Comparison of ENCODE assay signal across 1 cellular context in the genomic region with DNA sequence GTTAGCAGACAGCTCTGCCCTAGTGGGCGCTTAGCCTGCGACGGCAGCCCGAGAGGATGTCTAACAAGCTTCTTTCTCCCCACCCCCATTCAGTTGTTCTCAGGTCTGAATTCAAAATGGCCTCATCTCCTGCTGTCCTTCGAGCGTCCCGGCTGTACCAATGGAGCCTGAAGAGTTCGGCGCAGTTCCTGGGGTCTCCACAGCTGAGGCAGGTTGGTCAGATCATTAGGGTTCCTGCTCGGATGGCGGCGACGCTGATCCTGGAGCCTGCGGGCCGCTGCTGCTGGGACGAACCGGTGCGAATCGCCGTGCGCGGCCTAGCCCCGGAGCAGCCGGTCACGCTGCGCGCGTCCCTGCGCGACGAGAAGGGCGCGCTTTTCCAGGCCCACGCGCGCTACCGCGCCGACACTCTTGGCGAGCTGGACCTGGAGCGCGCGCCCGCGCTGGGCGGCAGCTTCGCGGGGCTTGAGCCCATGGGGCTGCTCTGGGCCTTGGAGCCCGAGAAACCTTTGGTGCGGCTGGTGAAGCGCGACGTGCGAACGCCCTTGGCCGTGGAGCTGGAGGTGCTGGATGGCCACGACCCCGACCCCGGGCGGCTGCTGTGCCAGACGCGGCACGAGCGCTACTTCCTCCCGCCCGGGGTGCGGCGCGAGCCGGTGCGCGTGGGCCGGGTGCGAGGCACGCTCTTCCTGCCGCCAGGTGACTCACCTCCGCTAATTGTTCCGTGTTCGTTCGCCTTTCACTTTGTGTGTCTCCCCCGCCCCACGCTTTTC.
A peak's percentile ranks its signal among the peaks of the same experiment; 100 is the strongest.
TF ChIP-seq lines count a peak whose summit lies in the region.

A gene with protein sequence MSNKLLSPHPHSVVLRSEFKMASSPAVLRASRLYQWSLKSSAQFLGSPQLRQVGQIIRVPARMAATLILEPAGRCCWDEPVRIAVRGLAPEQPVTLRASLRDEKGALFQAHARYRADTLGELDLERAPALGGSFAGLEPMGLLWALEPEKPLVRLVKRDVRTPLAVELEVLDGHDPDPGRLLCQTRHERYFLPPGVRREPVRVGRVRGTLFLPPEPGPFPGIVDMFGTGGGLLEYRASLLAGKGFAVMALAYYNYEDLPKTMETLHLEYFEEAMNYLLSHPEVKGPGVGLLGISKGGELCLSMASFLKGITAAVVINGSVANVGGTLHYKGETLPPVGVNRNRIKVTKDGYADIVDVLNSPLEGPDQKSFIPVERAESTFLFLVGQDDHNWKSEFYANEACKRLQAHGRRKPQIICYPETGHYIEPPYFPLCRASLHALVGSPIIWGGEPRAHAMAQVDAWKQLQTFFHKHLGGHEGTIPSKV (plus strand): TSS at position 29 of the 773 bp plus-strand sequence. CDS start 28 bp downstream, at position 57.

TF ChIP-seq in HepG2, 621 proteins besides CTCF, POLR2A, EP300 and RAD21 (continued from another document and continues in another):
- TF ChIP-seq, protein P1, sequence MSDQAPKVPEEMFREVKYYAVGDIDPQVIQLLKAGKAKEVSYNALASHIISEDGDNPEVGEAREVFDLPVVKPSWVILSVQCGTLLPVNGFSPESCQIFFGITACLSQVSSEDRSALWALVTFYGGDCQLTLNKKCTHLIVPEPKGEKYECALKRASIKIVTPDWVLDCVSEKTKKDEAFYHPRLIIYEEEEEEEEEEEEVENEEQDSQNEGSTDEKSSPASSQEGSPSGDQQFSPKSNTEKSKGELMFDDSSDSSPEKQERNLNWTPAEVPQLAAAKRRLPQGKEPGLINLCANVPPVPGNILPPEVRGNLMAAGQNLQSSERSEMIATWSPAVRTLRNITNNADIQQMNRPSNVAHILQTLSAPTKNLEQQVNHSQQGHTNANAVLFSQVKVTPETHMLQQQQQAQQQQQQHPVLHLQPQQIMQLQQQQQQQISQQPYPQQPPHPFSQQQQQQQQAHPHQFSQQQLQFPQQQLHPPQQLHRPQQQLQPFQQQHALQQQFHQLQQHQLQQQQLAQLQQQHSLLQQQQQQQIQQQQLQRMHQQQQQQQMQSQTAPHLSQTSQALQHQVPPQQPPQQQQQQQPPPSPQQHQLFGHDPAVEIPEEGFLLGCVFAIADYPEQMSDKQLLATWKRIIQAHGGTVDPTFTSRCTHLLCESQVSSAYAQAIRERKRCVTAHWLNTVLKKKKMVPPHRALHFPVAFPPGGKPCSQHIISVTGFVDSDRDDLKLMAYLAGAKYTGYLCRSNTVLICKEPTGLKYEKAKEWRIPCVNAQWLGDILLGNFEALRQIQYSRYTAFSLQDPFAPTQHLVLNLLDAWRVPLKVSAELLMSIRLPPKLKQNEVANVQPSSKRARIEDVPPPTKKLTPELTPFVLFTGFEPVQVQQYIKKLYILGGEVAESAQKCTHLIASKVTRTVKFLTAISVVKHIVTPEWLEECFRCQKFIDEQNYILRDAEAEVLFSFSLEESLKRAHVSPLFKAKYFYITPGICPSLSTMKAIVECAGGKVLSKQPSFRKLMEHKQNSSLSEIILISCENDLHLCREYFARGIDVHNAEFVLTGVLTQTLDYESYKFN (CRISPR knock-in tag; conservative IDR thresholded peaks at IDR 0.05): peak; percentile 76
- TF ChIP-seq, protein P2, sequence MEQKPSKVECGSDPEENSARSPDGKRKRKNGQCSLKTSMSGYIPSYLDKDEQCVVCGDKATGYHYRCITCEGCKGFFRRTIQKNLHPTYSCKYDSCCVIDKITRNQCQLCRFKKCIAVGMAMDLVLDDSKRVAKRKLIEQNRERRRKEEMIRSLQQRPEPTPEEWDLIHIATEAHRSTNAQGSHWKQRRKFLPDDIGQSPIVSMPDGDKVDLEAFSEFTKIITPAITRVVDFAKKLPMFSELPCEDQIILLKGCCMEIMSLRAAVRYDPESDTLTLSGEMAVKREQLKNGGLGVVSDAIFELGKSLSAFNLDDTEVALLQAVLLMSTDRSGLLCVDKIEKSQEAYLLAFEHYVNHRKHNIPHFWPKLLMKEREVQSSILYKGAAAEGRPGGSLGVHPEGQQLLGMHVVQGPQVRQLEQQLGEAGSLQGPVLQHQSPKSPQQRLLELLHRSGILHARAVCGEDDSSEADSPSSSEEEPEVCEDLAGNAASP (CRISPR knock-in tag; IDR thresholded peaks at IDR 0.05; ENCODE audit: borderline replicate concordance): peak; percentile 29
- TF ChIP-seq ETV6 (CRISPR knock-in tag; conservative IDR thresholded peaks at IDR 0.05): peak; percentile 29; the same call in 1 of the 2 replicates
- TF ChIP-seq, protein P3, sequence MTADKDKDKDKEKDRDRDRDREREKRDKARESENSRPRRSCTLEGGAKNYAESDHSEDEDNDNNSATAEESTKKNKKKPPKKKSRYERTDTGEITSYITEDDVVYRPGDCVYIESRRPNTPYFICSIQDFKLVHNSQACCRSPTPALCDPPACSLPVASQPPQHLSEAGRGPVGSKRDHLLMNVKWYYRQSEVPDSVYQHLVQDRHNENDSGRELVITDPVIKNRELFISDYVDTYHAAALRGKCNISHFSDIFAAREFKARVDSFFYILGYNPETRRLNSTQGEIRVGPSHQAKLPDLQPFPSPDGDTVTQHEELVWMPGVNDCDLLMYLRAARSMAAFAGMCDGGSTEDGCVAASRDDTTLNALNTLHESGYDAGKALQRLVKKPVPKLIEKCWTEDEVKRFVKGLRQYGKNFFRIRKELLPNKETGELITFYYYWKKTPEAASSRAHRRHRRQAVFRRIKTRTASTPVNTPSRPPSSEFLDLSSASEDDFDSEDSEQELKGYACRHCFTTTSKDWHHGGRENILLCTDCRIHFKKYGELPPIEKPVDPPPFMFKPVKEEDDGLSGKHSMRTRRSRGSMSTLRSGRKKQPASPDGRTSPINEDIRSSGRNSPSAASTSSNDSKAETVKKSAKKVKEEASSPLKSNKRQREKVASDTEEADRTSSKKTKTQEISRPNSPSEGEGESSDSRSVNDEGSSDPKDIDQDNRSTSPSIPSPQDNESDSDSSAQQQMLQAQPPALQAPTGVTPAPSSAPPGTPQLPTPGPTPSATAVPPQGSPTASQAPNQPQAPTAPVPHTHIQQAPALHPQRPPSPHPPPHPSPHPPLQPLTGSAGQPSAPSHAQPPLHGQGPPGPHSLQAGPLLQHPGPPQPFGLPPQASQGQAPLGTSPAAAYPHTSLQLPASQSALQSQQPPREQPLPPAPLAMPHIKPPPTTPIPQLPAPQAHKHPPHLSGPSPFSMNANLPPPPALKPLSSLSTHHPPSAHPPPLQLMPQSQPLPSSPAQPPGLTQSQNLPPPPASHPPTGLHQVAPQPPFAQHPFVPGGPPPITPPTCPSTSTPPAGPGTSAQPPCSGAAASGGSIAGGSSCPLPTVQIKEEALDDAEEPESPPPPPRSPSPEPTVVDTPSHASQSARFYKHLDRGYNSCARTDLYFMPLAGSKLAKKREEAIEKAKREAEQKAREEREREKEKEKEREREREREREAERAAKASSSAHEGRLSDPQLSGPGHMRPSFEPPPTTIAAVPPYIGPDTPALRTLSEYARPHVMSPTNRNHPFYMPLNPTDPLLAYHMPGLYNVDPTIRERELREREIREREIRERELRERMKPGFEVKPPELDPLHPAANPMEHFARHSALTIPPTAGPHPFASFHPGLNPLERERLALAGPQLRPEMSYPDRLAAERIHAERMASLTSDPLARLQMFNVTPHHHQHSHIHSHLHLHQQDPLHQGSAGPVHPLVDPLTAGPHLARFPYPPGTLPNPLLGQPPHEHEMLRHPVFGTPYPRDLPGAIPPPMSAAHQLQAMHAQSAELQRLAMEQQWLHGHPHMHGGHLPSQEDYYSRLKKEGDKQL (CRISPR knock-in tag; IDR thresholded peaks at IDR 0.05; ENCODE audit: low read depth): peak; percentile 55; the same call in 1 of the 2 replicates
- peak; percentile 54 for TF ChIP-seq HOXA3 (CRISPR knock-in tag; IDR thresholded peaks at IDR 0.05)
- TF ChIP-seq, protein P4, sequence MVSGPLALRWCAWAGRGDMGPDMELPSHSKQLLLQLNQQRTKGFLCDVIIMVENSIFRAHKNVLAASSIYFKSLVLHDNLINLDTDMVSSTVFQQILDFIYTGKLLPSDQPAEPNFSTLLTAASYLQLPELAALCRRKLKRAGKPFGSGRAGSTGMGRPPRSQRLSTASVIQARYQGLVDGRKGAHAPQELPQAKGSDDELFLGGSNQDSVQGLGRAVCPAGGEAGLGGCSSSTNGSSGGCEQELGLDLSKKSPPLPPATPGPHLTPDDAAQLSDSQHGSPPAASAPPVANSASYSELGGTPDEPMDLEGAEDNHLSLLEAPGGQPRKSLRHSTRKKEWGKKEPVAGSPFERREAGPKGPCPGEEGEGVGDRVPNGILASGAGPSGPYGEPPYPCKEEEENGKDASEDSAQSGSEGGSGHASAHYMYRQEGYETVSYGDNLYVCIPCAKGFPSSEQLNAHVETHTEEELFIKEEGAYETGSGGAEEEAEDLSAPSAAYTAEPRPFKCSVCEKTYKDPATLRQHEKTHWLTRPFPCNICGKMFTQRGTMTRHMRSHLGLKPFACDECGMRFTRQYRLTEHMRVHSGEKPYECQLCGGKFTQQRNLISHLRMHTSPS (CRISPR knock-in tag; IDR thresholded peaks at IDR 0.05; ENCODE audit: low read depth): 0 out of 2 replicates have a peak, but pooled peaks have one; percentile 20
- TF ChIP-seq, protein P5, sequence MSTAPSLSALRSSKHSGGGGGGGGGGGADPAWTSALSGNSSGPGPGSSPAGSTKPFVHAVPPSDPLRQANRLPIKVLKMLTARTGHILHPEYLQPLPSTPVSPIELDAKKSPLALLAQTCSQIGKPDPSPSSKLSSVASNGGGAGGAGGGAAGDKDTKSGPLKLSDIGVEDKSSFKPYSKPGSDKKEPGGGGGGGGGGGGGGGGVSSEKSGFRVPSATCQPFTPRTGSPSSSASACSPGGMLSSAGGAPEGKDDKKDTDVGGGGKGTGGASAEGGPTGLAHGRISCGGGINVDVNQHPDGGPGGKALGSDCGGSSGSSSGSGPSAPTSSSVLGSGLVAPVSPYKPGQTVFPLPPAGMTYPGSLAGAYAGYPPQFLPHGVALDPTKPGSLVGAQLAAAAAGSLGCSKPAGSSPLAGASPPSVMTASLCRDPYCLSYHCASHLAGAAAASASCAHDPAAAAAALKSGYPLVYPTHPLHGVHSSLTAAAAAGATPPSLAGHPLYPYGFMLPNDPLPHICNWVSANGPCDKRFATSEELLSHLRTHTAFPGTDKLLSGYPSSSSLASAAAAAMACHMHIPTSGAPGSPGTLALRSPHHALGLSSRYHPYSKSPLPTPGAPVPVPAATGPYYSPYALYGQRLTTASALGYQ (CRISPR knock-in tag; IDR thresholded peaks at IDR 0.05): 0 out of 2 replicates have a peak, but pooled peaks have one; percentile 14
- peak; percentile 77 for TF ChIP-seq ETV5 (CRISPR knock-in tag; IDR thresholded peaks at IDR 0.05; ENCODE audit: borderline replicate concordance)
- peak; percentile 87 for TF ChIP-seq ZNF563 (CRISPR knock-in tag; IDR thresholded peaks at IDR 0.05)
- peak; percentile 45; the same call in 1 of the 2 replicates for TF ChIP-seq GFI1 (CRISPR knock-in tag; IDR thresholded peaks at IDR 0.05; ENCODE audit: borderline replicate concordance)
- TF ChIP-seq, protein P6, sequence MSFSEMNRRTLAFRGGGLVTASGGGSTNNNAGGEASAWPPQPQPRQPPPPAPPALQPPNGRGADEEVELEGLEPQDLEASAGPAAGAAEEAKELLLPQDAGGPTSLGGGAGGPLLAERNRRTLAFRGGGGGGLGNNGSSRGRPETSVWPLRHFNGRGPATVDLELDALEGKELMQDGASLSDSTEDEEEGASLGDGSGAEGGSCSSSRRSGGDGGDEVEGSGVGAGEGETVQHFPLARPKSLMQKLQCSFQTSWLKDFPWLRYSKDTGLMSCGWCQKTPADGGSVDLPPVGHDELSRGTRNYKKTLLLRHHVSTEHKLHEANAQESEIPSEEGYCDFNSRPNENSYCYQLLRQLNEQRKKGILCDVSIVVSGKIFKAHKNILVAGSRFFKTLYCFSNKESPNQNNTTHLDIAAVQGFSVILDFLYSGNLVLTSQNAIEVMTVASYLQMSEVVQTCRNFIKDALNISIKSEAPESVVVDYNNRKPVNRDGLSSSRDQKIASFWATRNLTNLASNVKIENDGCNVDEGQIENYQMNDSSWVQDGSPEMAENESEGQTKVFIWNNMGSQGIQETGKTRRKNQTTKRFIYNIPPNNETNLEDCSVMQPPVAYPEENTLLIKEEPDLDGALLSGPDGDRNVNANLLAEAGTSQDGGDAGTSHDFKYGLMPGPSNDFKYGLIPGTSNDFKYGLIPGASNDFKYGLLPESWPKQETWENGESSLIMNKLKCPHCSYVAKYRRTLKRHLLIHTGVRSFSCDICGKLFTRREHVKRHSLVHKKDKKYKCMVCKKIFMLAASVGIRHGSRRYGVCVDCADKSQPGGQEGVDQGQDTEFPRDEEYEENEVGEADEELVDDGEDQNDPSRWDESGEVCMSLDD (CRISPR knock-in tag; IDR thresholded peaks at IDR 0.05; ENCODE audit: borderline replicate concordance): 0 out of 2 replicates have a peak, but pooled peaks have one; percentile 35
- TF ChIP-seq, protein P7, sequence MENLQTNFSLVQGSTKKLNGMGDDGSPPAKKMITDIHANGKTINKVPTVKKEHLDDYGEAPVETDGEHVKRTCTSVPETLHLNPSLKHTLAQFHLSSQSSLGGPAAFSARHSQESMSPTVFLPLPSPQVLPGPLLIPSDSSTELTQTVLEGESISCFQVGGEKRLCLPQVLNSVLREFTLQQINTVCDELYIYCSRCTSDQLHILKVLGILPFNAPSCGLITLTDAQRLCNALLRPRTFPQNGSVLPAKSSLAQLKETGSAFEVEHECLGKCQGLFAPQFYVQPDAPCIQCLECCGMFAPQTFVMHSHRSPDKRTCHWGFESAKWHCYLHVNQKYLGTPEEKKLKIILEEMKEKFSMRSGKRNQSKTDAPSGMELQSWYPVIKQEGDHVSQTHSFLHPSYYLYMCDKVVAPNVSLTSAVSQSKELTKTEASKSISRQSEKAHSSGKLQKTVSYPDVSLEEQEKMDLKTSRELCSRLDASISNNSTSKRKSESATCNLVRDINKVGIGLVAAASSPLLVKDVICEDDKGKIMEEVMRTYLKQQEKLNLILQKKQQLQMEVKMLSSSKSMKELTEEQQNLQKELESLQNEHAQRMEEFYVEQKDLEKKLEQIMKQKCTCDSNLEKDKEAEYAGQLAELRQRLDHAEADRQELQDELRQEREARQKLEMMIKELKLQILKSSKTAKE (CRISPR knock-in tag; IDR thresholded peaks at IDR 0.05; ENCODE audit: borderline replicate concordance): peak; percentile 61
- 0 out of 2 replicates have a peak, but pooled peaks have one; percentile 80 for TF ChIP-seq ZNF891 (CRISPR knock-in tag; IDR thresholded peaks at IDR 0.05)
- peak; percentile 46; the same call in 1 of the 2 replicates for TF ChIP-seq ZZZ3 (CRISPR knock-in tag; IDR thresholded peaks at IDR 0.05; ENCODE audit: borderline replicate concordance)
- TF ChIP-seq, protein P8, sequence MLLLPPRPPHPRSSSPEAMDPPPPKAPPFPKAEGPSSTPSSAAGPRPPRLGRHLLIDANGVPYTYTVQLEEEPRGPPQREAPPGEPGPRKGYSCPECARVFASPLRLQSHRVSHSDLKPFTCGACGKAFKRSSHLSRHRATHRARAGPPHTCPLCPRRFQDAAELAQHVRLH (CRISPR knock-in tag; IDR thresholded peaks at IDR 0.05; ENCODE audit: borderline replicate concordance, low read depth): peak; percentile 42; the same call in 1 of the 2 replicates
- TF ChIP-seq ZNF343 (CRISPR knock-in tag; IDR thresholded peaks at IDR 0.05): peak; percentile 42; the same call in 1 of the 2 replicates
- TF ChIP-seq ZNF337 (CRISPR knock-in tag; IDR thresholded peaks at IDR 0.05; ENCODE audit: borderline replicate concordance, low read depth): peak; percentile 59; the same call in 1 of the 2 replicates
- TF ChIP-seq SAFB2 (CRISPR knock-in tag; IDR thresholded peaks at IDR 0.05; ENCODE audit: borderline replicate concordance, low read depth): peak; percentile 26; the same call in 1 of the 2 replicates
- TF ChIP-seq, protein P9, sequence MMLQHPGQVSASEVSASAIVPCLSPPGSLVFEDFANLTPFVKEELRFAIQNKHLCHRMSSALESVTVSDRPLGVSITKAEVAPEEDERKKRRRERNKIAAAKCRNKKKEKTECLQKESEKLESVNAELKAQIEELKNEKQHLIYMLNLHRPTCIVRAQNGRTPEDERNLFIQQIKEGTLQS (CRISPR knock-in tag; IDR thresholded peaks at IDR 0.05): peak; percentile 79
- TF ChIP-seq SPEN (CRISPR knock-in tag; IDR thresholded peaks at IDR 0.05; ENCODE audit: low read depth): peak; percentile 42; the same call in 1 of the 2 replicates
- 0 out of 2 replicates have a peak, but pooled peaks have one; percentile 13 for TF ChIP-seq RFXAP (CRISPR knock-in tag; IDR thresholded peaks at IDR 0.05; ENCODE audit: borderline replicate concordance)
